In genomic region chr11:65584102-65584501, GRCh38 we compare ENCODE assay signal across 1 cellular context.
TF ChIP-seq lines count a peak whose summit lies in the region.

No MANE protein-coding gene starts in this region.

TF ChIP-seq in GM12878, 131 proteins besides CTCF, POLR2A, EP300 and RAD21:
- TF ChIP-seq IRF3 (IDR thresholded peaks at IDR 0.05) (no peak), POLR2AphosphoS5 (IDR thresholded peaks at IDR 0.05; ENCODE audit: low read length) (no peak), ZBED1 (IDR thresholded peaks at IDR 0.05; ENCODE audit: borderline replicate concordance) (no peak), TCF12 (IDR thresholded peaks at IDR 0.05; ENCODE audit: low read depth, low read length) (no peak), PKNOX1 (IDR thresholded peaks at IDR 0.05) (no peak), HDGF (IDR thresholded peaks at IDR 0.05) (no peak), SREBF1 (IDR thresholded peaks at IDR 0.05; ENCODE audit: low read length) (no peak), PBX3 (IDR thresholded peaks at IDR 0.05; ENCODE audit: insufficient replicate concordance, low read depth, low read length) (no peak), BCLAF1 (IDR thresholded peaks at IDR 0.05) (no peak), SKIL (IDR thresholded peaks at IDR 0.05; ENCODE audit: low read depth, poor library complexity, severe bottlenecking) (no peak), IKZF2 (IDR thresholded peaks at IDR 0.05) (no peak)
